In genomic region chr12:52036587-52037171, GRCh38 we compare ENCODE assay signal across 7 cellular contexts. TPM values are rescaled to one million over a fixed set of nuclear protein-coding genes. Genes with fewer than 3 reads are reported as not detected.
DNase-seq lines count a peak whose midpoint lies in the region; ATAC-seq and TF ChIP-seq lines count a peak whose summit lies in the region.

No MANE protein-coding gene starts in this region.

- in situ Hi-C loops in GM13977 (cut with MboI; ENCODE audit: low pct_unique_long_range_greater_than_20kb, low sequenced_read_pairs, unreplicated experiment) = loop anchor here (10.0 kb wide), 1 partner anchor 48 kb away; no protein-coding TSS in a partner anchor

- no peaks in the 10 kb centered on the region for H3K9me3 ChIP-seq in mononuclear cell (ENCODE audit: low read depth, low read length)

- ATAC-seq in HG03039 (IDR thresholded peaks at IDR 0.05; ENCODE audit: unreplicated experiment) = peak; percentile 40

- peak overlapping the region; percentile 26 for H3K4me3 ChIP-seq in epithelial cell of esophagus (ENCODE audit: low read length)
- peak overlapping the region; percentile 20 for H3K4me3 ChIP-seq in mononuclear cell (ENCODE audit: low read length)

- DNase-seq in GM13977 (ENCODE audit: low spot score) (peak; percentile 83), NCI-H774 (lab: John Stamatoyannopoulos, UW) (peak; percentile 80), activated T-cell treated with anti-CD3 and anti-CD28 coated beads for 4 hours (peak; percentile 82), epithelial cell of esophagus (ENCODE audit: low read depth) (peak; percentile 77)
- DNase-seq in stimulated activated CD8-positive, alpha-beta memory T cell treated with anti-CD3 and anti-CD28 coated beads, Interleukin-4, amount 100 ng/mL, for 4 hours (ENCODE audit: low read depth in 2 of 2, low spot score in 1 of 2) = peak; percentile 60 to 81

- H3K27me3 ChIP-seq in mononuclear cell (ENCODE audit: insufficient read depth, low read length) = peaks cover 23% of the 10 kb centered on the region

- peaks cover 39% of the 10 kb centered on the region for H3K4me1 ChIP-seq in mononuclear cell (ENCODE audit: insufficient read depth, low read length)

- TF ChIP-seq CTCF in GM13977 (IDR thresholded peaks at IDR 0.05; ENCODE audit: extremely low read depth, insufficient read depth, missing control alignments) (no peak), epithelial cell of esophagus (IDR thresholded peaks at IDR 0.05; ENCODE audit: insufficient read depth, low read depth, low read length, missing control alignments) (no peak)

RNA-seq across cellular contexts. Expression of gene NR4A1, which starts 14.6 kb away (rescaled TPM):
- 126 TPM for total RNA-seq in mononuclear cell

RNA-seq across cellular contexts. Expression of gene TAMALIN, which starts 29.9 kb away (rescaled TPM):
- total RNA-seq in mononuclear cell = 122 TPM

RNA-seq across cellular contexts. Expression of gene ATG101, which starts 33.1 kb away (rescaled TPM):
- total RNA-seq in mononuclear cell = 11.9 TPM

RNA-seq across cellular contexts. Expression of gene SMIM41, which starts 42.8 kb away (rescaled TPM):
- 0.42 TPM for total RNA-seq in mononuclear cell

Comparison
In these comparisons a context has a peak if more than half of its experiments do, and no peak if none do; other contexts are left out.
1. Peak in every context shown above with its lines: DNase-seq, ATAC-seq and H3K4me3 ChIP-seq.